In the genomic region with DNA sequence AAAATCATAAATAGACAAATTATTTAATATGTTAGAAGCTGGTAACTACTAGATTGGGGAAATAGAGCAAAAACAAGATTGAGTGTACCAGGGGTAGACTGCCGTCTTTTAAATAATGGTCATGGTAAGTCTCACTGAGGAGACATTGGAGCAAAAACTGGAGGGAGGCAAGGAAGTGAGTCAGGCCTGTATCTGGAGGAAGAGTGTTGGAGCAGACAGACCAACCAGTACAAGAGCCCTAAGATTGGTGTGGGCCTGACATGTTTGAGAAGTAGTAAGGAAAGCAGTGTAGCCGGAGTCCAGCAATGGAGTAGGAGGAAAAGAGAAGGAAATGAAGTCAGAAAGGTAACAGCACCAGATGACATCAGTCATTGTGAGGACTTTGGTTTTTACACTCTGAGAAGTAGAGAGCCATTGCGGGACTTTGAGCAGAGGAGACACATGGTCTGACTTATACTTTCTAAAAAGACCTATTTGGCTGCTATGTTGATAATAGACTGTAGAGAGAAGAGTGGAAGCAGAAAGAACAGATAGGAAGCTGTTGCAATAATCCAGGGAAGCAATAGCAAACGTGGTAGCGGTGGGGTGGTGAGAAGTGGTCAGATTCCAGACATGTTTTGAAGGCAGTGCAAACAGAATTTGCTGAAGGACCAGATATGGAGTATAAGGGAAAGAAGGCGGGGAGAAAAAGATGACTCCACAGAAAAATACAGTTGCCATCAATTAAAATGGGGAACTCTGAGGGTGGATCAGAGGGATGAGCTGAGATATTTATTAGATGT, we compare ENCODE assay signal across 18 cellular contexts. TPM values are rescaled to one million over a fixed set of nuclear protein-coding genes. Genes with fewer than 3 reads are reported as not detected.
DNase-seq lines count a peak whose midpoint lies in the region; FAIRE-seq and TF ChIP-seq lines count a peak whose summit lies in the region.
"Had no signal": no experiment of that assay in that cellular context is flagged by ENCODE, and none has a peak within 500 bp of the region (broad histone marks: within the 10 kb centered on the region; RNA-seq: fewer than 3 reads in every experiment).

No MANE protein-coding gene starts in this region.

- H3K4me3 Mint-ChIP-seq in MCF 10A (ENCODE audit: unreplicated experiment), result no peak overlapping the region
- H3K4me3 Mint-ChIP-seq: CD4-positive, CD25-positive, alpha-beta regulatory T cell; HFFc6 had no signal

- no peak overlapping the region for H3K4ac ChIP-seq in H1 (replicated peaks; ENCODE audit: insufficient read length, low read depth, low read length)

- in situ Hi-C loops in GM13977 (cut with MboI; ENCODE audit: low pct_unique_long_range_greater_than_20kb, low sequenced_read_pairs, unreplicated experiment), result no loop called here
- in situ Hi-C loops in brain microvascular endothelial cell (cut with HindIII; ENCODE audit: low pct_ligation_motif_present, low sequenced_read_pairs), result no loop called here

- peak overlapping the region; percentile 75; the same call in 1 of the 2 replicates for H2BK20ac ChIP-seq in H1 (ENCODE audit: low read length)

- no peak for TF ChIP-seq RAD21 in H1 (IDR thresholded peaks at IDR 0.05 in 1 of 2, conservative IDR thresholded peaks at IDR 0.05 in 1 of 2; ENCODE audit: low read depth in 2 of 2, low read length in 2 of 2)

- H3K23ac ChIP-seq in H1 (ENCODE audit: insufficient read length), result no peak overlapping the region

- WGBS in H1 (ENCODE audit: extremely low coverage in 1 of 2, insufficient coverage in 1 of 2, insufficient read length in 1 of 2, insufficient replicate concordance in 2 of 2, low coverage in 1 of 2, low lambda C conversion rate in 2 of 2, missing lambda C conversion rate in 1 of 2), 2 experiments, result 88% methylated on average over 6 of the region's 6 CpGs; no CpG with 5 or more reads in 1 of the 2 experiments

- H3K36me3 Mint-ChIP-seq in MCF 10A (ENCODE audit: insufficient read depth, unreplicated experiment), result no peaks in the 10 kb centered on the region
- H3K36me3 Mint-ChIP-seq: CD4-positive, CD25-positive, alpha-beta regulatory T cell had no signal

- H2BK120ac ChIP-seq in H1 (replicated peaks; ENCODE audit: low read depth, low read length), result no peak overlapping the region

- no peaks in the 10 kb centered on the region for H3K79me1 ChIP-seq in H1 (ENCODE audit: low read depth, low read length)

- H3K27me3 ChIP-seq in AG04450 (ENCODE audit: control insufficient read depth, insufficient read depth, low read length), result no peaks in the 10 kb centered on the region
- H3K27me3 ChIP-seq in H1 (replicated peaks in 1 of 4; ENCODE audit: control insufficient read depth in 3 of 4, extremely low read depth in 1 of 4, insufficient read depth in 3 of 4, low read length in 3 of 4), result no peaks in the 10 kb centered on the region
- H3K27me3 ChIP-seq in brain microvascular endothelial cell (replicated peaks), result no peaks in the 10 kb centered on the region
- H3K27me3 ChIP-seq: BLaER1 treated with 17β-estradiol and CSF1 and Interleukin-3, amounts not matched to agents 10 nM and 100 nM had no signal

- no peak overlapping the region for H3K14ac ChIP-seq in H1 (ENCODE audit: insufficient read length)

- no peak overlapping the region for H4K91ac ChIP-seq in H1 (replicated peaks; ENCODE audit: insufficient read length, low read length)

- H3K27ac ChIP-seq in AG04450 (ENCODE audit: low read depth, low read length) (peak overlapping the region; percentile 21), H1 (ENCODE audit: low read depth, low read length) (no peak overlapping the region), brain microvascular endothelial cell (no peak overlapping the region)
- H3K27ac ChIP-seq: BLaER1 treated with 17β-estradiol and CSF1 and Interleukin-3, amounts not matched to agents 10 nM and 100 nM had no signal

- no peaks in the 10 kb centered on the region for H3K27me3 Mint-ChIP-seq in MCF 10A (ENCODE audit: insufficient read depth, unreplicated experiment)

- H3K4me2 ChIP-seq in H1 (ENCODE audit: insufficient read depth in 1 of 2, low read depth in 2 of 2, low read length in 2 of 2), result no peak overlapping the region
- H3K4me2 ChIP-seq: BLaER1 treated with 17β-estradiol and CSF1 and Interleukin-3, amounts not matched to agents 10 nM and 100 nM had no signal

- H2AK5ac ChIP-seq in H1 (ENCODE audit: low read depth, low read length), result no peak overlapping the region

- no peak overlapping the region for H3K27ac Mint-ChIP-seq in MCF 10A (ENCODE audit: low read depth, unreplicated experiment)
- H3K27ac Mint-ChIP-seq: HFFc6 had no signal

- H2BK15ac ChIP-seq in H1 (ENCODE audit: low read length), result no peak overlapping the region

- FAIRE-seq in H1 (lab: Jason Lieb, UNC), result no peak
- FAIRE-seq: G401.6, GM12891, HTR-8/SVneo had no signal

- no peaks in the 10 kb centered on the region for H3K23me2 ChIP-seq in H1 (ENCODE audit: low read depth, low read length)

- no peak overlapping the region for H3K4me3 ChIP-seq in AG04450 (ENCODE audit: low read depth, low read length)
- no peak overlapping the region for H3K4me3 ChIP-seq in H1 (ENCODE audit: extremely low read depth in 1 of 4, insufficient read depth in 2 of 4, low read depth in 3 of 4, low read length in 4 of 4)
- H3K4me3 ChIP-seq in brain microvascular endothelial cell (ENCODE audit: low read depth, low read length), result no peak overlapping the region
- H3K4me3 ChIP-seq: BLaER1 treated with 17β-estradiol and CSF1 and Interleukin-3, amounts not matched to agents 10 nM and 100 nM had no signal

- H3K9me3 ChIP-seq in AG04450 (ENCODE audit: control insufficient read depth, insufficient read depth, low read length), result no peaks in the 10 kb centered on the region
- no peaks in the 10 kb centered on the region for H3K9me3 ChIP-seq in H1 (ENCODE audit: insufficient read depth in 2 of 2, low read depth in 1 of 2, low read length in 1 of 2)

- no peak overlapping the region for H2AFZ ChIP-seq in H1 (ENCODE audit: low read length)

- no peak for TF ChIP-seq POLR2A in H1 (IDR thresholded peaks at IDR 0.05; ENCODE audit: control extremely low read depth in 1 of 2, low read depth in 2 of 2, low read length in 2 of 2)

- TF ChIP-seq CTCF in AG04450 (IDR thresholded peaks at IDR 0.05; ENCODE audit: low read depth, low read length) (no peak), H1 (IDR thresholded peaks at IDR 0.05; ENCODE audit: control extremely low read depth in 1 of 3, insufficient read depth in 1 of 3, low read depth in 1 of 3, low read length in 3 of 3) (no peak), GM13977 (IDR thresholded peaks at IDR 0.05; ENCODE audit: extremely low read depth, insufficient read depth, missing control alignments) (no peak), MCF 10A (IDR thresholded peaks at IDR 0.05; ENCODE audit: unreplicated experiment) (no peak), brain microvascular endothelial cell (IDR thresholded peaks at IDR 0.05; ENCODE audit: low read depth, low read length, missing control alignments) (no peak)

- no peak overlapping the region for H4K5ac ChIP-seq in H1 (ENCODE audit: insufficient read length, low read depth, low read length)

- no peak overlapping the region for H4K8ac ChIP-seq in H1 (ENCODE audit: extremely low read depth, insufficient read depth, low read length)

- H3K56ac ChIP-seq in H1 (replicated peaks; ENCODE audit: insufficient read length, low read depth, low read length), result no peak overlapping the region

- CTCF ChIA-PET in AG04450 (lab: Charles Lee), result no interaction called here
- CTCF ChIA-PET in H1 (lab: Charles Lee; ENCODE audit: partially characterized antibody), result interaction anchor here (1.3 kb wide), 1 partner anchor 19 kb away, joined by 6 read pairs; no protein-coding TSS in a partner anchor
- CTCF ChIA-PET in MCF 10A (lab: Yijun Ruan, JAX), result interaction anchor here (0.6 to 0.9 kb wide), 3 partner anchors 9 to 88 kb away, joined by 3 read pairs; no protein-coding TSS in a partner anchor

- H3K18ac ChIP-seq in H1 (ENCODE audit: extremely low read depth, low read length), result no peak overlapping the region

- no peak for TF ChIP-seq EP300 in H1 (IDR thresholded peaks at IDR 0.05; ENCODE audit: borderline replicate concordance in 1 of 2, low read depth in 2 of 2, low read length in 2 of 2)

- H3K9ac ChIP-seq in H1 (replicated peaks in 1 of 4; ENCODE audit: extremely low read depth in 1 of 4, low read depth in 3 of 4, low read length in 3 of 4), result no peak overlapping the region
- H3K9ac ChIP-seq: BLaER1 treated with 17β-estradiol and CSF1 and Interleukin-3, amounts not matched to agents 10 nM and 100 nM had no signal

- no peaks in the 10 kb centered on the region for H3K79me2 ChIP-seq in H1 (ENCODE audit: control insufficient read depth in 1 of 2, insufficient read depth in 2 of 2, low read length in 2 of 2)

- H4K20me1 ChIP-seq in H1 (replicated peaks in 1 of 2; ENCODE audit: control insufficient read depth in 1 of 2, insufficient read depth in 2 of 2, low read length in 2 of 2), result no peaks in the 10 kb centered on the region
- H4K20me1 ChIP-seq: BLaER1 treated with 17β-estradiol and CSF1 and Interleukin-3, amounts not matched to agents 10 nM and 100 nM had no signal

- DNase-seq in AG04450 (ENCODE audit: low read depth, low spot score) (no peak), HT1080 (ENCODE audit: low read depth) (peak; percentile 12), H1 (ENCODE audit: low read depth in 1 of 2, low spot score in 2 of 2) (no peak), islet precursor cell (peak; percentile 52), GM13977 (ENCODE audit: low spot score) (no peak), MCF 10A (ENCODE audit: unreplicated experiment) (no peak), GM19240 (ENCODE audit: insufficient read length, low spot score) (no peak), brain microvascular endothelial cell (no peak)
- DNase-seq: 8988T; CD4-positive, CD25-positive, alpha-beta regulatory T cell; DMS79; EL; HCEC 1CT; HFFc6 had no signal

- peaks cover 0 to 3% (median under 1%) of the 10 kb centered on the region in 4 experiments; a peak in 1 of 7 replicates for H3K4me1 ChIP-seq in H1 (replicated peaks in 1 of 4; ENCODE audit: control insufficient read depth in 3 of 4, insufficient read depth in 4 of 4, low read length in 3 of 4)

- H2BK5ac ChIP-seq in H1 (ENCODE audit: low read depth, low read length), result no peak overlapping the region

- no TSS peak for BruUV-seq in MCF 10A (replicated peaks; lab: Mats Ljungman, UMichigan)

- intact Hi-C loops in MCF 10A (cut with micrococcal nuclease), result no loop called here

- no peaks in the 10 kb centered on the region for H3K36me3 ChIP-seq in H1 (ENCODE audit: control insufficient read depth in 2 of 4, insufficient read depth in 4 of 4, low read length in 3 of 4)
- H3K36me3 ChIP-seq in brain microvascular endothelial cell (replicated peaks), result no peaks in the 10 kb centered on the region
- H3K36me3 ChIP-seq: BLaER1 treated with 17β-estradiol and CSF1 and Interleukin-3, amounts not matched to agents 10 nM and 100 nM had no signal

- POLR2A ChIA-PET in AG04450 (lab: Yijun Ruan, JAX), result no interaction called here
- POLR2A ChIA-PET in H1 (lab: Charles Lee; ENCODE audit: partially characterized antibody), result no interaction called here
- POLR2A ChIA-PET in MCF 10A (lab: Yijun Ruan, JAX), result interaction anchor here (0.7 to 1.6 kb wide), 2 partner anchors 11 to 48 kb away, joined by 3 to 7 read pairs; no protein-coding TSS in a partner anchor

- H3K9me3 Mint-ChIP-seq in MCF 10A (ENCODE audit: unreplicated experiment), result no peaks in the 10 kb centered on the region

- H2BK12ac ChIP-seq in H1 (ENCODE audit: low read depth, low read length), result no peak overlapping the region

- H3K4me1 Mint-ChIP-seq in MCF 10A (ENCODE audit: insufficient read depth, unreplicated experiment), result peaks cover 10% of the 10 kb centered on the region
- H3K4me1 Mint-ChIP-seq: CD4-positive, CD25-positive, alpha-beta regulatory T cell had no signal

RNA-seq across cellular contexts. Expression of a gene that starts 44.7 kb away (rescaled TPM):
- polyA plus RNA-seq in AG04450 (2011; rRNA removed) (not detected in 2 replicates), H1 (2011; rRNA removed) (1.2 and 2.0 TPM in 2 replicates)
- not detected in 2 replicates for polyA minus RNA-seq in AG04450 (2011; rRNA and poly(A)+ RNA removed)
- total RNA-seq in HT1080 (2014; rRNA removed; shearing (Covaris generic)), result not detected in 2 replicates
- polyA plus RNA-seq in HT1080 (2015; cell fraction: cytosol; rRNA removed), result not detected in 2 replicates
- not detected in 2 replicates for polyA plus RNA-seq in HT1080 (2015; cell fraction: nucleus; rRNA removed)
- 2.7 and 2.8 TPM in 2 replicates for total RNA-seq in H1 (2021; fragmentation: NEBNext Ultra II Directional; extraction: Animal tissue kit (Norgen Biotek cat#: 25700))
- 1.1 TPM for polyA plus RNA-seq in H1 (2011; cell fraction: cytosol; rRNA removed)
- polyA plus RNA-seq in H1 (2011; cell fraction: nucleus; rRNA removed), result 1.4 TPM
- 1.3 to 2.6 TPM (median 1.5 TPM) in 4 replicates for polyA plus RNA-seq in H1 (2012, experiment 1 of 2)
- polyA plus RNA-seq in H1 (2012, experiment 2 of 2), result 1.4 TPM
- polyA plus RNA-seq in H1 (2013, experiment 1 of 2), result 5.8 TPM
- 5.9 TPM for polyA plus RNA-seq in H1 (2013, experiment 2 of 2)
- polyA minus RNA-seq in H1 (2011; rRNA and poly(A)+ RNA removed), result 1.6 and 2.6 TPM in 2 replicates
- 1.3 TPM for polyA minus RNA-seq in H1 (2011; cell fraction: cytosol; rRNA and poly(A)+ RNA removed)
- polyA minus RNA-seq in H1 (2011; cell fraction: nucleus; rRNA and poly(A)+ RNA removed), result 0.50 TPM
- 0.28 TPM in 1 of 2 replicates, not detected in the other for total RNA-seq in MCF 10A (2022)
- total RNA-seq: CD4-positive, CD25-positive, alpha-beta regulatory T cell had no signal
- polyA plus RNA-seq: CD4-positive, CD25-positive, alpha-beta regulatory T cell had no signal

Comparison
In these comparisons a context has a peak if more than half of its experiments do, and no peak if none do; other contexts are left out.
1. DNase-seq: peak in HT1080 (single experiment) and islet precursor cell (single experiment); none in AG04450 (single experiment), H1 (0 of 2), GM13977 (single experiment), MCF 10A (single experiment), GM19240 (single experiment) and brain microvascular endothelial cell (single experiment).